ENCODE assay signal across 8 cellular contexts in the genomic region with DNA sequence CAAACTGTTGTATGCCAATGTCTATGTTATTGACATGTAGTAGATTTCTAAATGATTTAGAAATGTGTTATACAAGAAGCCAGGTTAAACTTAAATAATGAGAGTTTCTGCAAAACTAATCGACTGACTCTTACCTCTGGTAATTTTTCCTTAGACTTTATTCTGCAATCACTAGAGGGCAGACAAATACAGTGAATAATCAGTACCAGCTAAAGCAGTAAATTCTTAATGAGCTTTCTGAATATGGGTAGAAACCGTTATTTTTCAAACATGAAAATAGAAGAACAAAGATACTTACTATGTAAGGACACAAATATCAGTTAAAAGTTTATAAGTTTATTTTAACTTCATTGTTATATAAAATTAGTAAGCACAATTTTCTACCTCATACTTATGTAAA.
DNase-seq lines count a peak whose midpoint lies in the region; ATAC-seq, FAIRE-seq and TF ChIP-seq lines count a peak whose summit lies in the region.

No MANE protein-coding gene starts in this region.

- no peak overlapping the region for H3K27ac Mint-ChIP-seq in osteocyte (ENCODE audit: unreplicated experiment)

- H3K36me3 ChIP-seq in PC-3 (ENCODE audit: low read depth, low read length), result no peaks in the 10 kb centered on the region

- no peaks in the 10 kb centered on the region for H3K79me2 ChIP-seq in PC-3 (ENCODE audit: low read length)

- POLR2A ChIA-PET in PC-3 (lab: Charles Lee; ENCODE audit: unreplicated experiment), result no interaction called here

- no peak overlapping the region for H3K4me2 ChIP-seq in PC-3 (ENCODE audit: low read length)

- H3K27me3 Mint-ChIP-seq in osteocyte (ENCODE audit: unreplicated experiment), result no peaks in the 10 kb centered on the region

- no peaks in the 10 kb centered on the region for H3K36me3 Mint-ChIP-seq in osteocyte (ENCODE audit: unreplicated experiment)

- H3F3A ChIP-seq in PC-3 (ENCODE audit: low read length, unreplicated experiment), result no peaks in the 10 kb centered on the region

- no peak overlapping the region for H3K4me3 Mint-ChIP-seq in osteocyte (ENCODE audit: unreplicated experiment)

- no TSS peak for BruUV-seq in PC-3 (replicated peaks; lab: Mats Ljungman, UMichigan)

- no peaks in the 10 kb centered on the region for H3K9me2 ChIP-seq in PC-3 (replicated peaks; ENCODE audit: low read length)

- H3K27me3 ChIP-seq in PC-3 (ENCODE audit: low read length), result no peaks in the 10 kb centered on the region

- CTCF ChIA-PET in PC-3 (lab: Charles Lee), result interaction anchor here (0.7 to 1.4 kb wide), 3 partner anchors 102 to 330 kb away, joined by 4 to 9 read pairs (median 4); no protein-coding TSS in a partner anchor

- peaks cover 2% of the 10 kb centered on the region for H3K4me1 Mint-ChIP-seq in osteocyte (ENCODE audit: unreplicated experiment)

- H3K9me3 ChIP-seq in PC-3 (ENCODE audit: low read length), result no peaks in the 10 kb centered on the region

- no peak overlapping the region for H3K4me3 ChIP-seq in PC-3 (ENCODE audit: low read length)

- H3K4me1 ChIP-seq in PC-3 (ENCODE audit: insufficient read depth, low read length), result peaks cover 8% of the 10 kb centered on the region

- no peak overlapping the region for H3K9ac ChIP-seq in PC-3 (ENCODE audit: low read length)

- H3K9me3 Mint-ChIP-seq in osteocyte (ENCODE audit: unreplicated experiment), result no peaks in the 10 kb centered on the region

- intact Hi-C loops in PC-3 (cut with micrococcal nuclease), result loop anchor here (1.0 to 10.0 kb wide), 6 partner anchors 103 to 637 kb away; no protein-coding TSS in a partner anchor

- peak; percentile 82 for FAIRE-seq in GM18507 (lab: Jason Lieb, UNC)

- H3K27ac ChIP-seq in PC-3 (ENCODE audit: low read length), result no peak overlapping the region

- peak; percentile 78 for ATAC-seq in HG03175 (IDR thresholded peaks at IDR 0.05; ENCODE audit: unreplicated experiment)
- ATAC-seq in PC-3, result peak; percentile 69

- no peaks in the 10 kb centered on the region for H4K20me1 ChIP-seq in PC-3 (ENCODE audit: low read length)

- DNase-seq in Ammon's horn (ENCODE audit: low spot score) (peak; percentile 35), GM18507 (ENCODE audit: extremely low spot score, insufficient read length, low read depth) (peak; percentile 22), PC-3 (peak; percentile 62), epidermal melanocyte (ENCODE audit: insufficient read length, low spot score) (peak; percentile 24), osteocyte (ENCODE audit: extremely low spot score, unreplicated experiment) (no peak), 8988T (no peak), NK-92 (lab: John Stamatoyannopoulos, UW; ENCODE audit: unreplicated experiment) (no peak)

- TF ChIP-seq CTCF in PC-3 (conservative IDR thresholded peaks at IDR 0.05; ENCODE audit: low read depth, low read length), result peak; percentile 72
- TF ChIP-seq CTCF in osteocyte (IDR thresholded peaks at IDR 0.05), result peak; percentile 76

- H2AFZ ChIP-seq in PC-3 (ENCODE audit: low read length), result no peak overlapping the region

Comparison
In these comparisons a context has a peak if more than half of its experiments do, and no peak if none do; other contexts are left out.
1. DNase-seq: peak in Ammon's horn (single experiment), GM18507 (single experiment), PC-3 (single experiment) and epidermal melanocyte (single experiment); none in osteocyte (single experiment), 8988T (single experiment) and NK-92 (single experiment).